29 cellular contexts compared by ENCODE assay signal in genomic region chr17:73865825-73866224, GRCh38.
"Had no signal": no experiment of that assay in that cellular context is flagged by ENCODE, and none has a peak within 500 bp of the region (broad histone marks: within the 10 kb centered on the region; RNA-seq: fewer than 3 reads in every experiment).

No MANE protein-coding gene starts in this region.

- H3K4me2 ChIP-seq: neural progenitor cell had no signal

- H3K4me1 Mint-ChIP-seq: naive thymus-derived CD4-positive, alpha-beta T cell; stimulated activated memory B cell treated with anti-CD40 and anti-IgM and Interleukin-4, amounts not matched to agents 10 μg/mL and 1 μg/mL and 100 μg/mL, for 72 hours; stimulated activated naive CD8-positive, alpha-beta T cell treated with anti-CD3 and anti-CD28 coated beads, Interleukin-15, amount 100 ng/mL, for 72 hours had no signal

- H3K27ac ChIP-seq: neural progenitor cell, ovary, parathyroid adenoma, prostate gland, right lobe of liver, sigmoid colon, thoracic aorta, thyroid gland, tibial nerve, upper lobe of left lung, vagina had no signal

- DNase-seq: naive thymus-derived CD4-positive, alpha-beta T cell; natural killer cell; occipital lobe; ovary; right cardiac atrium; right lobe of liver; sigmoid colon; small intestine; stimulated activated CD4-positive, alpha-beta T cell treated with anti-CD3 and anti-CD28 coated beads, Interleukin-15, amount 100 ng/mL, for 24 hours; stimulated activated CD4-positive, alpha-beta T cell treated with anti-CD3 and anti-CD28 coated beads, Interleukin-2, amount 100 ng/mL, for 24 hours; stimulated activated CD4-positive, alpha-beta T cell treated with anti-CD3 and anti-CD28 coated beads, Interleukin-4, amount 100 ng/mL, for 1 hour; stimulated activated CD4-positive, alpha-beta T cell treated with anti-CD3 and anti-CD28 coated beads, Interleukin-4, amount 100 ng/mL, for 4 hours; stimulated activated CD8-positive, alpha-beta memory T cell treated with anti-CD3 and anti-CD28 coated beads, Interleukin-4, amount 100 ng/mL, for 48 hours; stimulated activated naive CD4-positive, alpha-beta T cell; stimulated activated naive CD8-positive, alpha-beta T cell treated with anti-CD3 and anti-CD28 coated beads, Interleukin-15, amount 100 ng/mL, for 72 hours; stimulated activated naive CD8-positive, alpha-beta T cell treated with anti-CD3 and anti-CD28 coated beads, Interleukin-15, Interleukin-2, amounts not matched to agents 100 U/mL and 50 U/mL, for 24 hours; substantia nigra; thyroid gland; trophoblast cell; upper lobe of left lung had no signal

- H3K9me3 Mint-ChIP-seq: naive thymus-derived CD4-positive, alpha-beta T cell; natural killer cell; nephron; neural progenitor cell; stimulated activated memory B cell treated with anti-CD40 and anti-IgM and Interleukin-4, amounts not matched to agents 10 μg/mL and 1 μg/mL and 100 μg/mL, for 72 hours; stimulated activated naive CD8-positive, alpha-beta T cell treated with anti-CD3 and anti-CD28 coated beads, Interleukin-15, amount 100 ng/mL, for 72 hours had no signal

- ATAC-seq: naive thymus-derived CD4-positive, alpha-beta T cell; natural killer cell; right cardiac atrium; right lobe of liver; stimulated activated memory B cell treated with anti-CD40 and anti-IgM and Interleukin-4, amounts not matched to agents 10 μg/mL and 1 μg/mL and 100 μg/mL, for 72 hours; stimulated activated naive CD8-positive, alpha-beta T cell treated with anti-CD3 and anti-CD28 coated beads, Interleukin-15, amount 100 ng/mL, for 72 hours; stimulated activated naive CD8-positive, alpha-beta T cell treated with anti-CD3 and anti-CD28 coated beads, Interleukin-15, Interleukin-2, amounts not matched to agents 100 U/mL and 50 U/mL, for 24 hours had no signal

- H3K27me3 ChIP-seq: neural progenitor cell, ovary, right lobe of liver, thyroid gland, tibial nerve, upper lobe of left lung, vagina had no signal

- H2AFZ ChIP-seq: neural progenitor cell, parathyroid adenoma had no signal

- H3K36me3 Mint-ChIP-seq: naive thymus-derived CD4-positive, alpha-beta T cell; natural killer cell; neural progenitor cell; stimulated activated memory B cell treated with anti-CD40 and anti-IgM and Interleukin-4, amounts not matched to agents 10 μg/mL and 1 μg/mL and 100 μg/mL, for 72 hours had no signal

- H3K4me1 ChIP-seq: neural progenitor cell, parathyroid adenoma, prostate gland, right lobe of liver, sigmoid colon, thyroid gland, tibial nerve, vagina had no signal

- H3K9me3 ChIP-seq: ovary, prostate gland, right lobe of liver, sigmoid colon, thoracic aorta, thyroid gland, tibial nerve, upper lobe of left lung, vagina had no signal

- H3K27me3 Mint-ChIP-seq: naive thymus-derived CD4-positive, alpha-beta T cell; stimulated activated memory B cell treated with anti-CD40 and anti-IgM and Interleukin-4, amounts not matched to agents 10 μg/mL and 1 μg/mL and 100 μg/mL, for 72 hours; stimulated activated naive CD8-positive, alpha-beta T cell treated with anti-CD3 and anti-CD28 coated beads, Interleukin-15, amount 100 ng/mL, for 72 hours had no signal

- H3K4me3 Mint-ChIP-seq: naive thymus-derived CD4-positive, alpha-beta T cell; natural killer cell; nephron; neural progenitor cell; stimulated activated memory B cell treated with anti-CD40 and anti-IgM and Interleukin-4, amounts not matched to agents 10 μg/mL and 1 μg/mL and 100 μg/mL, for 72 hours; stimulated activated naive CD8-positive, alpha-beta T cell treated with anti-CD3 and anti-CD28 coated beads, Interleukin-15, amount 100 ng/mL, for 72 hours had no signal

- H3K9ac ChIP-seq: neural progenitor cell, parathyroid adenoma had no signal

- FAIRE-seq: small intestine, urothelium cell line had no signal

- H3K79me2 ChIP-seq: parathyroid adenoma had no signal

- H3K36me3 ChIP-seq: neural progenitor cell, ovary, prostate gland, right lobe of liver, sigmoid colon, thoracic aorta, thyroid gland, tibial nerve, upper lobe of left lung, vagina had no signal

- H3K4me3 ChIP-seq: neural progenitor cell, ovary, prostate gland, right lobe of liver, sigmoid colon, thoracic aorta, thyroid gland, tibial nerve, upper lobe of left lung, vagina had no signal

- H3K27ac Mint-ChIP-seq: natural killer cell; nephron; stimulated activated memory B cell treated with anti-CD40 and anti-IgM and Interleukin-4, amounts not matched to agents 10 μg/mL and 1 μg/mL and 100 μg/mL, for 72 hours had no signal
